In the genomic region with DNA sequence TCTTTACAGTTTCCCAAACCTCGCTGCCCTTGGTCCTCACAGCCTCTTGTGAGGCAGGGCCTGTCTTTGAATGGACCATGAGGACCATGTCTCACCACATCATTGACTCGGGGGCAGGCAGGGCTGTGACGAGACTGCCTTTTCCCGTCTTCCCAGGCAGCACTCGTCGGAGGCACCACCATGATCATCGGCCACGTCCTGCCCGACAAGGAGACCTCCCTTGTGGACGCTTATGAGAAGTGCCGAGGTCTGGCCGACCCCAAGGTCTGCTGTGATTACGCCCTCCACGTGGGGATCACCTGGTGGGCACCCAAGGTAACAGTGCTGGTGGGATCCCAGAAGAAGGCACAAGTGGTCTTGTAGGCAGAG, we compare ENCODE assay signal across 18 cellular contexts.
"Had no signal": no experiment of that assay in that cellular context is flagged by ENCODE, and none has a peak within 500 bp of the region (broad histone marks: within the 10 kb centered on the region; RNA-seq: fewer than 3 reads in every experiment).

No MANE protein-coding gene starts in this region.

- H3K9me3 ChIP-seq: ascending aorta, breast epithelium, esophagus squamous epithelium, heart right ventricle, right atrium auricular region had no signal

- H3K4me1 ChIP-seq: ascending aorta, breast epithelium, right atrium auricular region had no signal

- H3K4me3 ChIP-seq: ascending aorta, breast epithelium, esophagus squamous epithelium, heart right ventricle, right atrium auricular region had no signal

- ATAC-seq: heart right ventricle, natural killer cell had no signal

- H3K9me3 Mint-ChIP-seq: activated naive CD4-positive, alpha-beta T cell treated with anti-CD3 and anti-CD28 coated beads for 36 hours; activated T-helper 2 cell treated with anti-CD3 and anti-CD28 coated beads, Interferon-gamma antibody, Interleukin-2, Interleukin-4, amounts not matched to agents 10 μg/mL and 5 μg/mL and 100 μg/mL, durations not matched to agents 14 hours and 24 hours and 36 hours; immature natural killer cell; natural killer cell; type B pancreatic cell had no signal

- H3K27ac ChIP-seq: ascending aorta, breast epithelium, esophagus squamous epithelium, heart right ventricle, right atrium auricular region, WERI-Rb-1 had no signal

- H3K36me3 Mint-ChIP-seq: immature natural killer cell, natural killer cell, type B pancreatic cell had no signal

- H3K36me3 ChIP-seq: ascending aorta, breast epithelium, esophagus squamous epithelium, heart right ventricle, right atrium auricular region had no signal

- H3K27me3 Mint-ChIP-seq: type B pancreatic cell had no signal

- DNase-seq: activated CD4-positive, alpha-beta T cell treated with anti-CD3 and anti-CD28 coated beads, Interleukin-2, amount 50 U/mL, for 4 hours; activated naive CD4-positive, alpha-beta T cell treated with anti-CD3 and anti-CD28 coated beads for 36 hours; cerebellar nuclear complex; effector memory CD4-positive, alpha-beta T cell; esophagus squamous epithelium; heart right ventricle; immature natural killer cell; kidney glomerular epithelial cell; natural killer cell; occipital lobe; stimulated activated CD4-positive, alpha-beta T cell treated with anti-CD3 and anti-CD28 coated beads, Interleukin-2, amount 100 ng/mL, for 24 hours; stimulated activated naive CD4-positive, alpha-beta T cell treated with Interleukin-2 at 50 U/mL for 16 hours; WERI-Rb-1 had no signal

- H3K27me3 ChIP-seq: ascending aorta, right atrium auricular region had no signal

- H3K27ac Mint-ChIP-seq: activated naive CD4-positive, alpha-beta T cell treated with anti-CD3 and anti-CD28 coated beads for 36 hours; activated T-helper 2 cell treated with anti-CD3 and anti-CD28 coated beads, Interferon-gamma antibody, Interleukin-2, Interleukin-4, amounts not matched to agents 10 μg/mL and 5 μg/mL and 100 μg/mL, durations not matched to agents 14 hours and 24 hours and 36 hours; immature natural killer cell; natural killer cell had no signal

- H3K4me3 Mint-ChIP-seq: activated naive CD4-positive, alpha-beta T cell treated with anti-CD3 and anti-CD28 coated beads for 36 hours; immature natural killer cell; natural killer cell had no signal
